Comparison of ENCODE assay signal across 25 cellular contexts in genomic region chr4:8494983-8495548, GRCh38.
"Had no signal": no experiment of that assay in that cellular context is flagged by ENCODE, and none has a peak within 500 bp of the region (broad histone marks: within the 10 kb centered on the region; RNA-seq: fewer than 3 reads in every experiment).

No MANE protein-coding gene starts in this region.

- H3K36me3 Mint-ChIP-seq: natural killer cell; stimulated activated effector memory CD8-positive, alpha-beta T cell treated with anti-CD3 and anti-CD28 coated beads, Interleukin-12 subunit alpha, Interleukin-12 subunit beta, amount 100 ng/mL, for 72 hours; type B pancreatic cell had no signal

- ATAC-seq: left colon; lower lobe of right lung; natural killer cell; stimulated activated effector memory CD8-positive, alpha-beta T cell treated with anti-CD3 and anti-CD28 coated beads, Interleukin-12 subunit alpha, Interleukin-12 subunit beta, amount 100 ng/mL, for 72 hours; stimulated activated naive CD8-positive, alpha-beta T cell treated with anti-CD3 and anti-CD28 coated beads, Interleukin-15, Interleukin-2, amounts not matched to agents 100 U/mL and 50 U/mL, for 24 hours had no signal

- H3K27ac Mint-ChIP-seq: immature natural killer cell; natural killer cell; stimulated activated effector memory CD8-positive, alpha-beta T cell treated with anti-CD3 and anti-CD28 coated beads, Interleukin-12 subunit alpha, Interleukin-12 subunit beta, amount 100 ng/mL, for 72 hours; type B pancreatic cell had no signal

- H3K9me3 Mint-ChIP-seq: natural killer cell had no signal

- H3K9me3 ChIP-seq: esophagus squamous epithelium, left ventricle myocardium inferior, lower lobe of right lung, neutrophil, prostate gland, right atrium auricular region, sigmoid colon, testis, tibial artery had no signal

- H3K4me1 Mint-ChIP-seq: immature natural killer cell; natural killer cell; stimulated activated effector memory CD8-positive, alpha-beta T cell treated with anti-CD3 and anti-CD28 coated beads, Interleukin-12 subunit alpha, Interleukin-12 subunit beta, amount 100 ng/mL, for 72 hours had no signal

- DNase-seq: dermis blood vessel endothelial cell; effector memory CD4-positive, alpha-beta T cell; erythroblast; esophagus squamous epithelium; foreskin melanocyte; hypothalamus; immature natural killer cell; islet precursor cell; kidney glomerular epithelial cell; left colon; left ventricle myocardium inferior; lower lobe of right lung; natural killer cell; sigmoid colon; stimulated activated CD4-positive, alpha-beta T cell treated with anti-CD3 and anti-CD28 coated beads, Interleukin-2, amount 100 ng/mL, for 24 hours; stimulated activated CD4-positive, alpha-beta T cell treated with anti-CD3 and anti-CD28 coated beads, Interleukin-4, amount 100 ng/mL, for 24 hours; stimulated activated naive CD8-positive, alpha-beta T cell treated with anti-CD3 and anti-CD28 coated beads, Interleukin-15, Interleukin-2, amounts not matched to agents 100 U/mL and 50 U/mL, for 24 hours; tibial artery had no signal

- H3K27me3 Mint-ChIP-seq: type B pancreatic cell had no signal

- H3K4me3 ChIP-seq: coronary artery, esophagus squamous epithelium, left ventricle myocardium inferior, lower lobe of right lung, prostate gland, right atrium auricular region, sigmoid colon, testis, tibial artery had no signal

- H3K27me3 ChIP-seq: esophagus squamous epithelium, neutrophil, right atrium auricular region, sigmoid colon, testis had no signal

- H3K4me1 ChIP-seq: esophagus squamous epithelium, left ventricle myocardium inferior, lower lobe of right lung, prostate gland, right atrium auricular region, sigmoid colon, testis, tibial artery had no signal

- H3K27ac ChIP-seq: coronary artery, esophagus squamous epithelium, left ventricle myocardium inferior, lower lobe of right lung, neutrophil, prostate gland, right atrium auricular region, sigmoid colon, testis, tibial artery had no signal

- H3K4me3 Mint-ChIP-seq: immature natural killer cell; natural killer cell; stimulated activated effector memory CD8-positive, alpha-beta T cell treated with anti-CD3 and anti-CD28 coated beads, Interleukin-12 subunit alpha, Interleukin-12 subunit beta, amount 100 ng/mL, for 72 hours; type B pancreatic cell had no signal

- H3K36me3 ChIP-seq: esophagus squamous epithelium, left ventricle myocardium inferior, lower lobe of right lung, neutrophil, prostate gland, right atrium auricular region, sigmoid colon, tibial artery had no signal
